10 cellular contexts compared by ENCODE assay signal in the genomic region with DNA sequence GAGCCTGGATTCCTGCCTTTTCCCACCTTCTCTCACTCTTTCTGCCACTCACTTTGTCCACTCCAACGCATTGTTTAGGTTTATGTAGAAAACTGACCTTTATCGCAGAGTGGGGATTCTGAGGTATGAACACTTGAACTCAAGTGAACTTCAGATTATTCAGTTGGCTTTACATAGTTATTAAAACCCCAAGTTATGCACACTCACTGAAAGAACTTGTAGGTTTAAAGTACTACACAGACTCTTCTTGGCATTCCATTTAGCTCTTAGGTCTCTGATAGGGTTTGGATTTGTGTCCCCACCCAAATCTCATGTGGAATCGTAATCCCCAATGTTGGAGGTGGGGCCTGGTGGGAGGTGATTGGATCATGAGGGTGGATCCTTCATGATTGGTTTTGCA.
"Had no signal": no experiment of that assay in that cellular context is flagged by ENCODE, and none has a peak within 500 bp of the region (broad histone marks: within the 10 kb centered on the region; RNA-seq: fewer than 3 reads in every experiment).

No MANE protein-coding gene starts in this region.

- H3K4me2 ChIP-seq: KMS-11 had no signal

- H3K27me3 Mint-ChIP-seq: IgD-negative memory B cell had no signal

- H2AFZ ChIP-seq: GM23248 had no signal

- H3K36me3 ChIP-seq: HAP-1 had no signal

- H3K9ac ChIP-seq: GM23248, KMS-11 had no signal

- H3K4me3 Mint-ChIP-seq: HFFc6, IgD-negative memory B cell had no signal

- DNase-seq: GM23248, H7, HFFc6, KBM-7 had no signal

- FAIRE-seq: HepG2 had no signal

- H3K9me3 ChIP-seq: HAP-1 had no signal

- H3K27ac Mint-ChIP-seq: HFFc6, IgD-negative memory B cell had no signal

- H3K27ac ChIP-seq: GM23248, HL-60, KMS-11 had no signal

- ATAC-seq: HCT116 had no signal

- H3K9me3 Mint-ChIP-seq: HFFc6 had no signal

- H3K4me3 ChIP-seq: GM23248, HAP-1 had no signal

- H3K4me1 ChIP-seq: HAP-1 had no signal
